Comparison of ENCODE assay signal across 33 cellular contexts in genomic region chr2:120606931-120607330, GRCh38.
DNase-seq lines count a peak whose midpoint lies in the region; ATAC-seq and TF ChIP-seq lines count a peak whose summit lies in the region.
"Had no signal": no experiment of that assay in that cellular context is flagged by ENCODE, and none has a peak within 500 bp of the region (broad histone marks: within the 10 kb centered on the region; RNA-seq: fewer than 3 reads in every experiment).

No MANE protein-coding gene starts in this region.

- peaks cover 0 to 3% (median 0%) of the 10 kb centered on the region in 3 donors for H3K9me3 Mint-ChIP-seq in IgD-negative memory B cell
- H3K9me3 Mint-ChIP-seq: activated CD4-positive, alpha-beta T cell treated with anti-CD3 and anti-CD28 coated beads, Interleukin-2, amount 10 ng/mL, durations not matched to agents 7 days and 5 days; activated naive CD8-positive, alpha-beta T cell treated with anti-CD3 and anti-CD28 coated beads for 36 hours; activated T-cell treated with anti-CD3 and anti-CD28 coated beads, Interleukin-2, amount 50 U/mL, for 24 hours; WTC11 had no signal

- no peak for TF ChIP-seq EP300 in suprapubic skin (IDR thresholded peaks at IDR 0.05)
- no peak for TF ChIP-seq EP300 in transverse colon (IDR thresholded peaks at IDR 0.05; ENCODE audit: low read depth)

- H3K4me3 ChIP-seq in heart left ventricle (no peak overlapping the region), suprapubic skin (no peak overlapping the region), transverse colon (no peak overlapping the region)
- H3K4me3 ChIP-seq: cardiac muscle cell, coronary artery, HAP-1, heart right ventricle, lung, SJCRH30, testis, uterus had no signal

- H3K9me3 ChIP-seq in heart left ventricle (no peaks in the 10 kb centered on the region), suprapubic skin (no peaks in the 10 kb centered on the region), transverse colon (no peaks in the 10 kb centered on the region)
- H3K9me3 ChIP-seq: HAP-1, heart right ventricle, SJCRH30, testis, uterus had no signal

- no peak overlapping the region for H3K27ac ChIP-seq in heart left ventricle
- no peak overlapping the region for H3K27ac ChIP-seq in suprapubic skin
- no peak overlapping the region for H3K27ac ChIP-seq in transverse colon
- H3K27ac ChIP-seq: cardiac muscle cell, coronary artery, epithelial cell of prostate, heart right ventricle, SJCRH30, testis, uterus had no signal

- intact Hi-C loops in heart left ventricle (cut with DNase I) (no loop called here), posterior vena cava (cut with DNase I) (no loop called here), transverse colon (cut with DNase I; ENCODE audit: low total_unique reads) (no loop called here)

- H3K4me1 ChIP-seq in heart left ventricle (peaks cover 0 to 14% (median 0%) of the 10 kb centered on the region in 12 donors), suprapubic skin (peaks cover 13% of the 10 kb centered on the region), transverse colon (no peaks in the 10 kb centered on the region)
- H3K4me1 ChIP-seq: SJCRH30, testis, uterus had no signal

- in situ Hi-C loops in transverse colon (cut with MboI; ENCODE audit: low pct_ligation_motif_present in 1 of 4, low pct_unique_long_range_greater_than_20kb in 1 of 4, low sequenced_read_pairs in 3 of 4) = no loop called here

- no peaks in the 10 kb centered on the region for H3K36me3 Mint-ChIP-seq in IgD-negative memory B cell
- H3K36me3 Mint-ChIP-seq: activated naive CD8-positive, alpha-beta T cell treated with anti-CD3 and anti-CD28 coated beads for 36 hours; naive thymus-derived CD8-positive, alpha-beta T cell; WTC11 had no signal

- 56 to 67% (median 65%) methylated on average over 6 of the region's 6 CpGs for WGBS in heart left ventricle, 4 donors
- 30% methylated on average over 6 of the region's 6 CpGs for WGBS in suprapubic skin
- 86% methylated on average over 6 of the region's 6 CpGs; no CpG with 5 or more reads in 1 of the 2 donors for WGBS in transverse colon (ENCODE audit: low coverage in 1 of 2), 2 donors

- TF ChIP-seq POLR2A in heart left ventricle (IDR thresholded peaks at IDR 0.05) (no peak), suprapubic skin (IDR thresholded peaks at IDR 0.05) (no peak), transverse colon (IDR thresholded peaks at IDR 0.05) (no peak)

- H3K27me3 ChIP-seq in heart left ventricle (peaks cover 0 to 11% (median 0%) of the 10 kb centered on the region in 9 donors), suprapubic skin (no peaks in the 10 kb centered on the region), transverse colon (no peaks in the 10 kb centered on the region)
- H3K27me3 ChIP-seq: testis, uterus had no signal

- H3K27me3 Mint-ChIP-seq in IgD-negative memory B cell = peaks cover 8% of the 10 kb centered on the region

- TF ChIP-seq CTCF in heart left ventricle (IDR thresholded peaks at IDR 0.05) (no peak), suprapubic skin (IDR thresholded peaks at IDR 0.05) (no peak), transverse colon (IDR thresholded peaks at IDR 0.05) (no peak)

- H3K4me1 Mint-ChIP-seq in IgD-negative memory B cell = peaks cover 0 to 2% (median 0%) of the 10 kb centered on the region in 3 donors
- H3K4me1 Mint-ChIP-seq: activated CD4-positive, alpha-beta T cell treated with anti-CD3 and anti-CD28 coated beads, Interleukin-2, amount 10 ng/mL, durations not matched to agents 7 days and 5 days; activated naive CD8-positive, alpha-beta T cell treated with anti-CD3 and anti-CD28 coated beads for 36 hours; naive thymus-derived CD8-positive, alpha-beta T cell had no signal

- DNase-seq in AG20443 (ENCODE audit: low spot score) (peak; percentile 72), heart left ventricle (peak in 1 of 5 donors; percentile 42), posterior vena cava (ENCODE audit: low spot score) (peak; percentile 70), suprapubic skin (ENCODE audit: low spot score in 2 of 2) (no peak), germinal center (ENCODE audit: low spot score) (no peak), transverse colon (no peak), amygdala (lab: John Stamatoyannopoulos, UW) (no peak)
- DNase-seq: activated CD4-positive, alpha-beta T cell treated with anti-CD3 and anti-CD28 coated beads, Interleukin-2, amount 10 ng/mL, durations not matched to agents 7 days and 5 days; activated effector memory CD4-positive, alpha-beta T cell treated with anti-CD3 and anti-CD28 coated beads, Interleukin-2, amount 50 U/mL, for 16 hours; activated naive CD8-positive, alpha-beta T cell treated with anti-CD3 and anti-CD28 coated beads for 36 hours; activated T-cell treated with anti-CD3 and anti-CD28 coated beads, Interleukin-2, amount 50 U/mL, for 24 hours; C1 segment of cervical spinal cord; COR-L47; effector CD8-positive, alpha-beta T cell; heart right ventricle; Kasumi-1; naive thymus-derived CD8-positive, alpha-beta T cell; NCI-H146; NCI-H446 treated with DMSO at 0.1 percent for 48 hours; nucleus accumbens; SJCRH30; stimulated activated naive CD4-positive, alpha-beta T cell; SW 1271; T1000; testis; uterus had no signal

- ATAC-seq in heart left ventricle = peak in 3 of 4 donors; percentile 37 to 42 (median 42)
- ATAC-seq: naive thymus-derived CD8-positive, alpha-beta T cell; WTC11 had no signal

- H3K36me3 ChIP-seq in heart left ventricle (no peaks in the 10 kb centered on the region), suprapubic skin (no peaks in the 10 kb centered on the region), transverse colon (no peaks in the 10 kb centered on the region)
- H3K36me3 ChIP-seq: cardiac muscle cell, HAP-1, heart right ventricle, SJCRH30, uterus had no signal

- H3K4me3 Mint-ChIP-seq in IgD-negative memory B cell = no peak overlapping the region
- H3K4me3 Mint-ChIP-seq: activated CD4-positive, alpha-beta T cell treated with anti-CD3 and anti-CD28 coated beads, Interleukin-2, amount 10 ng/mL, durations not matched to agents 7 days and 5 days; activated naive CD8-positive, alpha-beta T cell treated with anti-CD3 and anti-CD28 coated beads for 36 hours; activated T-cell treated with anti-CD3 and anti-CD28 coated beads, Interleukin-2, amount 50 U/mL, for 24 hours; naive thymus-derived CD8-positive, alpha-beta T cell; WTC11 had no signal

- peak overlapping the region in 2 of 3 donors; percentile 8 to 48 for H3K27ac Mint-ChIP-seq in IgD-negative memory B cell
- H3K27ac Mint-ChIP-seq: activated CD4-positive, alpha-beta T cell treated with anti-CD3 and anti-CD28 coated beads, Interleukin-2, amount 10 ng/mL, durations not matched to agents 7 days and 5 days; activated naive CD8-positive, alpha-beta T cell treated with anti-CD3 and anti-CD28 coated beads for 36 hours; activated T-cell treated with anti-CD3 and anti-CD28 coated beads, Interleukin-2, amount 50 U/mL, for 24 hours; naive thymus-derived CD8-positive, alpha-beta T cell; WTC11 had no signal

Comparison
In these comparisons a context has a peak if more than half of its experiments do, and no peak if none do; other contexts are left out.
1. DNase-seq: peak in AG20443 (single experiment) and posterior vena cava (single experiment); none in suprapubic skin (0 of 2), germinal center (single experiment), transverse colon (single experiment) and amygdala (0 of 56).